Comparison of ENCODE assay signal across 1 cellular context in genomic region chr16:68077866-68078725, GRCh38.
TF ChIP-seq lines count a peak whose summit lies in the region.

No MANE protein-coding gene starts in this region.

TF ChIP-seq in HepG2, 621 proteins besides CTCF, POLR2A, EP300 and RAD21:
- TF ChIP-seq ZBTB25 (CRISPR knock-in tag; IDR thresholded peaks at IDR 0.05), result no peak
- TF ChIP-seq MAFG (CRISPR knock-in tag; IDR thresholded peaks at IDR 0.05), result no peak
- TF ChIP-seq ZBTB42 (CRISPR knock-in tag; IDR thresholded peaks at IDR 0.05), result no peak
- no peak for TF ChIP-seq ZNF761 (CRISPR knock-in tag; conservative IDR thresholded peaks at IDR 0.05)
- no peak for TF ChIP-seq NONO (IDR thresholded peaks at IDR 0.05)
- TF ChIP-seq NONO (CRISPR knock-in tag; conservative IDR thresholded peaks at IDR 0.05), result no peak
- TF ChIP-seq MBD4 (IDR thresholded peaks at IDR 0.05; ENCODE audit: borderline replicate concordance, low read length), result no peak
- 0 out of 2 replicates have a peak, but pooled peaks have one; percentile 17 for TF ChIP-seq HNF1B (CRISPR knock-in tag; IDR thresholded peaks at IDR 0.05)
- TF ChIP-seq ZNF207 (IDR thresholded peaks at IDR 0.05; ENCODE audit: borderline replicate concordance), result no peak
- TF ChIP-seq IRX3 (CRISPR knock-in tag; IDR thresholded peaks at IDR 0.05; ENCODE audit: borderline replicate concordance, low read depth), result no peak
- TF ChIP-seq ZNF282 (IDR thresholded peaks at IDR 0.05; ENCODE audit: partially characterized antibody), result no peak
- TF ChIP-seq ZNF768 (CRISPR knock-in tag; IDR thresholded peaks at IDR 0.05), result no peak
- no peak for TF ChIP-seq KDM2A (CRISPR knock-in tag; IDR thresholded peaks at IDR 0.05; ENCODE audit: borderline replicate concordance, low read depth)
- TF ChIP-seq SOX13 (IDR thresholded peaks at IDR 0.05), result no peak
- peak in 1 of 2 experiments; percentile 10; a peak in 1 of 4 replicates for TF ChIP-seq SOX13 (CRISPR knock-in tag; conservative IDR thresholded peaks at IDR 0.05 in 1 of 2, IDR thresholded peaks at IDR 0.05 in 1 of 2)
- no peak for TF ChIP-seq NFE2L2 (IDR thresholded peaks at IDR 0.05; ENCODE audit: low read length)
- 0 out of 2 replicates have a peak, but pooled peaks have one; percentile 32 for TF ChIP-seq ZNF274 (CRISPR knock-in tag; IDR thresholded peaks at IDR 0.05)
- TF ChIP-seq GMEB1 (CRISPR knock-in tag; IDR thresholded peaks at IDR 0.05; ENCODE audit: borderline replicate concordance), result no peak
- TF ChIP-seq TBP (CRISPR knock-in tag; IDR thresholded peaks at IDR 0.05), result no peak
- TF ChIP-seq FOXK2 (IDR thresholded peaks at IDR 0.05), result no peak
